In the genomic region with DNA sequence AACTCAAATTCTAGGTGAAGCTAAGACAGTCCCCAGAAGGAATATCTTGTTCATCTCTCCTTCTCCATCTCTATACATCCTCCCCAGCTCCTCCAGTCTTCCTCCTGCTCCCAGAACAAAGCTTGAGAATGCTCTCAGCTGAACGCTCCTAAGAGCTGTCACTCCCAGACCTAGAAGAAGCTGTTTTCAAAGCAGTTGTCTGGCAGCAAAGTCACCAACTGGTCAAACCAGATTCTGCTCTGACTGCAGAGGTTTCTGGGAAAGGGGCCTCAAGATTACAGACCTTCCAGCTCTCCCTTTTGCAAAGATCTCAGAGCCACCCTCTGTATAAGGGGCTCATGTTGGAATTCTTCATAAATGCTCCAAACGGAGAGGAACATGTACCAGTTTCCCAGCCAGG, we compare ENCODE assay signal across 21 cellular contexts. TPM values are rescaled to one million over a fixed set of nuclear protein-coding genes. Genes with fewer than 3 reads are reported as not detected.
"Had no signal": no experiment of that assay in that cellular context is flagged by ENCODE, and none has a peak within 500 bp of the region (broad histone marks: within the 10 kb centered on the region; RNA-seq: fewer than 3 reads in every experiment).

No MANE protein-coding gene starts in this region.

- ATAC-seq: activated CD8-positive, alpha-beta T cell treated with anti-CD3 and anti-CD28 coated beads for 36 hours; activated T-helper 17 cell treated with anti-CD3 and anti-CD28 coated beads, Interleukin-2, amount 50 U/mL, for 72 hours; body of pancreas; heart right ventricle; natural killer cell treated with Interleukin-12 subunit alpha and Interleukin-12 subunit beta and Interleukin-15 and Interleukin-18, amount 100 ng/mL, for 72 hours; stimulated activated naive CD8-positive, alpha-beta T cell treated with anti-CD3 and anti-CD28 coated beads, Interleukin-15, Interleukin-2, amounts not matched to agents 100 U/mL and 50 U/mL, for 24 hours had no signal

- H3K36me3 Mint-ChIP-seq: activated naive CD8-positive, alpha-beta T cell treated with anti-CD3 and anti-CD28 coated beads, Interleukin-2, amount 10 ng/mL, durations not matched to agents 7 days and 5 days; immature natural killer cell; natural killer cell treated with Interleukin-12 subunit alpha and Interleukin-12 subunit beta and Interleukin-15 and Interleukin-18, amount 100 ng/mL, for 72 hours had no signal

- H3K27me3 Mint-ChIP-seq: activated naive CD8-positive, alpha-beta T cell treated with anti-CD3 and anti-CD28 coated beads, Interleukin-2, amount 10 ng/mL, durations not matched to agents 7 days and 5 days; activated T-helper 17 cell treated with anti-CD3 and anti-CD28 coated beads, Interleukin-2, amount 50 U/mL, for 72 hours had no signal

- H3K9me3 ChIP-seq: body of pancreas, colonic mucosa, esophagus muscularis mucosa, heart right ventricle, tibial nerve had no signal

- H3K4me3 Mint-ChIP-seq: activated CD8-positive, alpha-beta T cell treated with anti-CD3 and anti-CD28 coated beads for 36 hours; activated naive CD8-positive, alpha-beta T cell treated with anti-CD3 and anti-CD28 coated beads, Interleukin-2, amount 10 ng/mL, durations not matched to agents 7 days and 5 days; activated T-helper 17 cell treated with anti-CD3 and anti-CD28 coated beads, Interleukin-2, amount 50 U/mL, for 72 hours; central memory CD8-positive, alpha-beta T cell; immature natural killer cell; natural killer cell treated with Interleukin-12 subunit alpha and Interleukin-12 subunit beta and Interleukin-15 and Interleukin-18, amount 100 ng/mL, for 72 hours; T-helper 2 cell treated with Interferon-gamma antibody and Interleukin-4, amounts not matched to agents 5 μg/mL and 100 μg/mL, for 36 hours had no signal

- H3K4me3 ChIP-seq: body of pancreas, colonic mucosa, esophagus muscularis mucosa, heart right ventricle, tibial nerve had no signal

- H3K4me1 ChIP-seq: body of pancreas, colonic mucosa, esophagus muscularis mucosa, heart right ventricle, tibial nerve had no signal

- H3K27ac Mint-ChIP-seq: activated CD8-positive, alpha-beta T cell treated with anti-CD3 and anti-CD28 coated beads for 36 hours; activated naive CD8-positive, alpha-beta T cell treated with anti-CD3 and anti-CD28 coated beads, Interleukin-2, amount 10 ng/mL, durations not matched to agents 7 days and 5 days; activated T-helper 17 cell treated with anti-CD3 and anti-CD28 coated beads, Interleukin-2, amount 50 U/mL, for 72 hours; immature natural killer cell; natural killer cell treated with Interleukin-12 subunit alpha and Interleukin-12 subunit beta and Interleukin-15 and Interleukin-18, amount 100 ng/mL, for 72 hours; T-helper 2 cell treated with Interferon-gamma antibody and Interleukin-4, amounts not matched to agents 5 μg/mL and 100 μg/mL, for 36 hours had no signal

- H3K27ac ChIP-seq: body of pancreas, colonic mucosa, esophagus muscularis mucosa, heart right ventricle, tibial nerve had no signal

- H3K4me1 Mint-ChIP-seq: activated naive CD8-positive, alpha-beta T cell treated with anti-CD3 and anti-CD28 coated beads, Interleukin-2, amount 10 ng/mL, durations not matched to agents 7 days and 5 days; activated T-helper 17 cell treated with anti-CD3 and anti-CD28 coated beads, Interleukin-2, amount 50 U/mL, for 72 hours; central memory CD8-positive, alpha-beta T cell; immature natural killer cell had no signal

- DNase-seq: activated CD4-positive, alpha-beta T cell treated with anti-CD3 and anti-CD28 coated beads for 48 hours; activated CD4-positive, CD25-positive, alpha-beta regulatory T cell; activated CD8-positive, alpha-beta T cell treated with anti-CD3 and anti-CD28 coated beads for 36 hours; activated naive CD4-positive, alpha-beta T cell; activated naive CD8-positive, alpha-beta T cell treated with anti-CD3 and anti-CD28 coated beads, Interleukin-2, amount 10 ng/mL, durations not matched to agents 7 days and 5 days; activated T-cell treated with anti-CD3 and anti-CD28 coated beads, Interleukin-2, amount 50 U/mL, for 1 hour; body of pancreas; colonic mucosa; heart right ventricle; immature natural killer cell; posterior cingulate gyrus; retina; stimulated activated naive CD8-positive, alpha-beta T cell treated with anti-CD3 and anti-CD28 coated beads, Interleukin-15, Interleukin-2, amounts not matched to agents 100 U/mL and 50 U/mL, for 24 hours; substantia nigra; SW 1271 had no signal

- H3K9me3 Mint-ChIP-seq: activated CD8-positive, alpha-beta T cell treated with anti-CD3 and anti-CD28 coated beads for 36 hours; activated naive CD8-positive, alpha-beta T cell treated with anti-CD3 and anti-CD28 coated beads, Interleukin-2, amount 10 ng/mL, durations not matched to agents 7 days and 5 days; natural killer cell treated with Interleukin-12 subunit alpha and Interleukin-12 subunit beta and Interleukin-15 and Interleukin-18, amount 100 ng/mL, for 72 hours; T-helper 2 cell treated with Interferon-gamma antibody and Interleukin-4, amounts not matched to agents 5 μg/mL and 100 μg/mL, for 36 hours had no signal

- H3K36me3 ChIP-seq: colonic mucosa, esophagus muscularis mucosa, heart right ventricle, tibial nerve had no signal

- H3K27me3 ChIP-seq: body of pancreas, colonic mucosa, esophagus muscularis mucosa, heart right ventricle, tibial nerve had no signal

RNA-seq across cellular contexts. Expression of gene HSPB8, which starts 9.6 kb away (rescaled TPM):
- total RNA-seq: activated CD8-positive, alpha-beta T cell treated with anti-CD3 and anti-CD28 coated beads for 36 hours; activated naive CD8-positive, alpha-beta T cell treated with anti-CD3 and anti-CD28 coated beads, Interleukin-2, amount 10 ng/mL, durations not matched to agents 7 days and 5 days; activated T-helper 17 cell treated with anti-CD3 and anti-CD28 coated beads, Interleukin-2, amount 50 U/mL, for 72 hours; natural killer cell treated with Interleukin-12 subunit alpha and Interleukin-12 subunit beta and Interleukin-15 and Interleukin-18, amount 100 ng/mL, for 72 hours had no signal
- polyA plus RNA-seq: immature natural killer cell had no signal
